ENCODE assay signal across 8 cellular contexts in genomic region chr1:226940029-226940805, GRCh38. TPM values are rescaled to one million over a fixed set of nuclear protein-coding genes. Genes with fewer than 3 reads are reported as not detected.
DNase-seq lines count a peak whose midpoint lies in the region; ATAC-seq, FAIRE-seq and TF ChIP-seq lines count a peak whose summit lies in the region.

Gene COQ8A (plus strand): TSS chr1:226940294. CDS start chr1:226961386, 21,092 bp downstream.

- H3K27ac Mint-ChIP-seq in Caco-2 (ENCODE audit: unreplicated experiment), result peak within 1 kb of the TSS; percentile 91

- intact Hi-C loops in Caco-2 (cut with micrococcal nuclease; ENCODE audit: unreplicated experiment), result loop anchor here (5.0 kb wide), 1 partner anchor 68 kb away; the partner anchor contains the start of gene PSEN2

- H3K27me3 ChIP-seq in Caco-2 (replicated peaks; ENCODE audit: control insufficient read depth, insufficient read depth, low read length) (no peaks in the 10 kb centered on the region), OCI-LY3 (ENCODE audit: low read depth, low read length) (no peaks in the 10 kb centered on the region)

- H3K9me3 ChIP-seq in Caco-2, result no peaks in the 10 kb centered on the region
- peaks cover 7% of the 10 kb centered on the region for H3K9me3 ChIP-seq in OCI-LY3 (ENCODE audit: insufficient read depth, low read length)

- H3K4me3 ChIP-seq in Caco-2 (ENCODE audit: low read depth, low read length) (peak within 1 kb of the TSS; percentile 86), OCI-LY3 (ENCODE audit: low read length) (peak within 1 kb of the TSS; percentile 85)

- peak within 1 kb of the TSS; percentile 90 for H3K4me2 ChIP-seq in OCI-LY3 (ENCODE audit: low read length)

- peaks cover 32% of the 10 kb centered on the region for H3K4me1 ChIP-seq in Caco-2
- peaks cover 14% of the 10 kb centered on the region for H3K4me1 ChIP-seq in OCI-LY3 (ENCODE audit: low read length)

- H4K20me1 ChIP-seq in OCI-LY3 (ENCODE audit: insufficient read depth, low read length), result 0 out of 2 replicates have a peak, but pooled peaks cover 5% of the 10 kb centered on the region

- DNase-seq in Caco-2 (peak; percentile 99), HuH-7.5 (ENCODE audit: low spot score) (peak; percentile 93), mesenteric fat pad (ENCODE audit: low spot score) (peak; percentile 100)
- DNase-seq in activated CD8-positive, alpha-beta memory T cell treated with anti-CD3 and anti-CD28 coated beads, Interleukin-2, amount 50 U/mL, for 48 hours, result peak; percentile 99
- DNase-seq in stimulated activated CD8-positive, alpha-beta memory T cell treated with anti-CD3 and anti-CD28 coated beads, Interleukin-15, amount 100 ng/mL, for 1 hour (ENCODE audit: low read depth), result peak; percentile 94

- peak within 1 kb of the TSS; percentile 85 for H2AFZ ChIP-seq in OCI-LY3 (ENCODE audit: low read depth, low read length)

- CTCF ChIA-PET in Caco-2 (lab: Charles Lee), result no interaction called here

- TF ChIP-seq CTCF in Caco-2 (IDR thresholded peaks at IDR 0.05; ENCODE audit: insufficient read depth in 1 of 2, low read depth in 1 of 2, low read length in 1 of 2, severe bottlenecking in 1 of 2, unreplicated experiment in 1 of 2), result no peak
- no peak for TF ChIP-seq CTCF in OCI-LY3 (IDR thresholded peaks at IDR 0.05; ENCODE audit: low read depth, low read length)

- ATAC-seq in GM21528 (IDR thresholded peaks at IDR 0.05; ENCODE audit: low FRiP score, unreplicated experiment), result peak; percentile 99

- no TSS peak for BruUV-seq in Caco-2 (replicated peaks; lab: Mats Ljungman, UMichigan)

- FAIRE-seq in endometrium (lab: Jason Lieb, UNC), result peak; percentile 95

- peak within 1 kb of the TSS; percentile 86 for H3K9ac ChIP-seq in OCI-LY3 (ENCODE audit: low read length)

- peak within 1 kb of the TSS; percentile 91 for H3K27ac ChIP-seq in OCI-LY3 (ENCODE audit: low read length)

- peaks cover 42% of the 10 kb centered on the region for H3K4me1 Mint-ChIP-seq in Caco-2 (ENCODE audit: low read depth, unreplicated experiment)

- H3K27me3 Mint-ChIP-seq in Caco-2 (ENCODE audit: insufficient read depth, unreplicated experiment), result no peaks in the 10 kb centered on the region

- peaks cover 46% of the 10 kb centered on the region for H3K79me2 ChIP-seq in OCI-LY3 (ENCODE audit: low read length)

- peaks cover 49% of the 10 kb centered on the region for H3K36me3 Mint-ChIP-seq in Caco-2 (ENCODE audit: insufficient read depth, unreplicated experiment)

- POLR2A ChIA-PET in Caco-2 (lab: Charles Lee), result no interaction called here

- no peaks in the 10 kb centered on the region for H3K36me3 ChIP-seq in Caco-2 (ENCODE audit: control insufficient read depth, insufficient read depth, low read length)
- no peaks in the 10 kb centered on the region for H3K36me3 ChIP-seq in OCI-LY3 (replicated peaks; ENCODE audit: low read depth, low read length)

- H3K4me3 Mint-ChIP-seq in Caco-2 (ENCODE audit: unreplicated experiment), result peak within 1 kb of the TSS; percentile 96

- H3K9me3 Mint-ChIP-seq in Caco-2 (ENCODE audit: unreplicated experiment), result peaks cover 7% of the 10 kb centered on the region

RNA-seq across cellular contexts. Expression of gene COQ8A, which starts in this region (rescaled TPM):
- total RNA-seq in Caco-2 (2022) (50.0 and 57.2 TPM in 2 replicates), mesenteric fat pad (62.0 TPM)

Comparison
In these comparisons a context has a peak if more than half of its experiments do, and no peak if none do; other contexts are left out.
1. Peak in every context shown above with its lines: DNase-seq, ATAC-seq, H3K4me3 ChIP-seq and H3K27ac ChIP-seq.